10 cellular contexts compared by ENCODE assay signal in the genomic region with DNA sequence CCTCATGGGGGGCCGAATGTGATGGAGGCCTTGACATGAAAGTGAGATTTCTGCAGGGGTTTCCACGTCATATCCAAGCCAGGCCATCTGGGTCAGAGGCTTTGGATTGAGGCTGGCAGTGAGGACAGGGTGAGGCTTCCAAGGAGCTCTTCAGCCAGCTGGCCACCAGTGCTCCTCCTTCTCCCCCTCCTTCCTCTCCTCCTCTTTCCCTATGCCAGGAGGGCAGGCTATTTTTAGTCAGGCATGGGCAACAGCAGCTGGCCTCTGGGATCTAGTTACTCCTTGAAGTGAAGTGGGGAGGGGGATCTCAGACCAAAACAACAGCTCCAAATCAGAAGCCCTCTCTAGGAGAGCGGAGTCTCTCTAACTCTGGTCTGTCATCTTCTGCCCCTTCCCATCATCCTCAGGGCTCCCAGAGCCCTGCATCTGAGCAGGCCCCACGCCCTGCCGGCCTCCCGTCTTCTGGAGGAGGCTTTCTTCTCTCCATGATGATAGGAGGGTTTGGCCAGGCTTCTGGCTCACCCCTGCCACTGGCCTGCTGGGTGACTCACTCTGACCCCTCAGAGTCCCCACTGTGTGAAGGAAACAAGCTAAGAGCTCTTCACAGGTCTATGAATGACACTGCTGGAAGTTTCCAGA. TPM values are rescaled to one million over a fixed set of nuclear protein-coding genes. Genes with fewer than 3 reads are reported as not detected.
DNase-seq lines count a peak whose midpoint lies in the region; ATAC-seq and TF ChIP-seq lines count a peak whose summit lies in the region.
"Had no signal": no experiment of that assay in that cellular context is flagged by ENCODE, and none has a peak within 500 bp of the region (broad histone marks: within the 10 kb centered on the region; RNA-seq: fewer than 3 reads in every experiment).

No MANE protein-coding gene starts in this region.

- H4K20me1 ChIP-seq in neural progenitor cell (ENCODE audit: low read depth): no peaks in the 10 kb centered on the region
- no peaks in the 10 kb centered on the region for H4K20me1 ChIP-seq in Karpas-422 (ENCODE audit: insufficient read depth, low read depth, low read length)

- intact Hi-C loops in esophagus muscularis mucosa (cut with DNase I): no loop called here

- TF ChIP-seq CTCF in esophagus muscularis mucosa (IDR thresholded peaks at IDR 0.05): no peak
- TF ChIP-seq CTCF in neural progenitor cell (IDR thresholded peaks at IDR 0.05): no peak

- ATAC-seq in GM19463 (IDR thresholded peaks at IDR 0.05; ENCODE audit: unreplicated experiment): no peak

- H3K9ac ChIP-seq in neural progenitor cell: no peak overlapping the region
- H3K9ac ChIP-seq in Karpas-422 (ENCODE audit: low read length): no peak overlapping the region

- H3K27me3 ChIP-seq in ACC112 (ENCODE audit: insufficient read depth, low read length) (peaks cover 6% of the 10 kb centered on the region; the same call in 1 of the 2 replicates), esophagus muscularis mucosa (peaks cover 0 to 26% (median 0%) of the 10 kb centered on the region in 4 donors), neural progenitor cell (peaks cover 28% of the 10 kb centered on the region), Karpas-422 (ENCODE audit: low read length) (no peaks in the 10 kb centered on the region)

- H3K27ac Mint-ChIP-seq in neural progenitor cell: peak overlapping the region; percentile 50
- H3K27ac Mint-ChIP-seq: B cell had no signal

- H3K4me3 ChIP-seq in ACC112 (ENCODE audit: low read depth, low read length) (no peak overlapping the region), esophagus muscularis mucosa (no peak overlapping the region), neural progenitor cell (no peak overlapping the region), Karpas-422 (ENCODE audit: low read length) (no peak overlapping the region)

- no peaks in the 10 kb centered on the region for H3K9me2 ChIP-seq in Karpas-422 (replicated peaks; ENCODE audit: insufficient read depth, low read length)

- no peaks in the 10 kb centered on the region for H3F3A ChIP-seq in neural progenitor cell (ENCODE audit: low read depth)

- H3K9me3 ChIP-seq in esophagus muscularis mucosa: no peaks in the 10 kb centered on the region
- H3K9me3 ChIP-seq in neural progenitor cell (ENCODE audit: low read depth): no peaks in the 10 kb centered on the region
- H3K9me3 ChIP-seq in Karpas-422 (ENCODE audit: low read length): no peaks in the 10 kb centered on the region

- DNase-seq in NCI-H524 treated with DMSO at 0.1 percent for 48 hours (lab: John Stamatoyannopoulos, UW) (peak; percentile 97), esophagus muscularis mucosa (ENCODE audit: extremely low spot score) (no peak), neural progenitor cell (ENCODE audit: low spot score) (no peak), Karpas-422 (no peak)
- no peak for DNase-seq in central memory CD4-positive, alpha-beta T cell
- no peak for DNase-seq in activated CD4-positive, CD25-positive, alpha-beta regulatory T cell (lab: John Stamatoyannopoulos, UW)
- DNase-seq: hippocampal formation had no signal

- H3K4me2 ChIP-seq in neural progenitor cell (no peak overlapping the region), Karpas-422 (ENCODE audit: low read depth, low read length, poor library complexity, severe bottlenecking) (no peak overlapping the region)

- 27% methylated on average over 6 of the region's 6 CpGs for WGBS in esophagus muscularis mucosa

- no peaks in the 10 kb centered on the region for H3K9me3 Mint-ChIP-seq in neural progenitor cell

- peaks cover 11% of the 10 kb centered on the region for H3K4me1 ChIP-seq in ACC112 (ENCODE audit: control insufficient read depth, insufficient read depth, low read length, unreplicated experiment)
- H3K4me1 ChIP-seq in esophagus muscularis mucosa: peaks cover 26 to 63% (median 43%) of the 10 kb centered on the region in 4 donors
- H3K4me1 ChIP-seq in neural progenitor cell: peaks cover 5% of the 10 kb centered on the region
- no peaks in the 10 kb centered on the region for H3K4me1 ChIP-seq in Karpas-422 (ENCODE audit: low read length)

- no peak for TF ChIP-seq POLR2A in esophagus muscularis mucosa (IDR thresholded peaks at IDR 0.05; ENCODE audit: low read depth)

- H3K36me3 Mint-ChIP-seq in neural progenitor cell: no peaks in the 10 kb centered on the region

- H3K79me2 ChIP-seq in ACC112 (ENCODE audit: control insufficient read depth, insufficient read depth, low read length, unreplicated experiment) (no peaks in the 10 kb centered on the region), neural progenitor cell (ENCODE audit: low read depth) (no peaks in the 10 kb centered on the region), Karpas-422 (ENCODE audit: low read length) (no peaks in the 10 kb centered on the region)

- no peak for TF ChIP-seq EP300 in esophagus muscularis mucosa (IDR thresholded peaks at IDR 0.05)

- peak overlapping the region; percentile 75 for H2AFZ ChIP-seq in ACC112 (ENCODE audit: low read length, unreplicated experiment)
- H2AFZ ChIP-seq in neural progenitor cell (replicated peaks): no peak overlapping the region
- H2AFZ ChIP-seq in Karpas-422 (ENCODE audit: low read length): no peak overlapping the region

- H3K36me3 ChIP-seq in ACC112 (ENCODE audit: insufficient read depth, low read length): no peaks in the 10 kb centered on the region
- no peaks in the 10 kb centered on the region for H3K36me3 ChIP-seq in esophagus muscularis mucosa
- no peaks in the 10 kb centered on the region for H3K36me3 ChIP-seq in neural progenitor cell
- no peaks in the 10 kb centered on the region for H3K36me3 ChIP-seq in Karpas-422 (ENCODE audit: insufficient read depth, low read length)

- H3K27ac ChIP-seq in ACC112 (ENCODE audit: low read depth, low read length): no peak overlapping the region
- peak overlapping the region; percentile 58 to 74 (median 68) for H3K27ac ChIP-seq in esophagus muscularis mucosa (replicated peaks in 1 of 4)
- no peak overlapping the region for H3K27ac ChIP-seq in neural progenitor cell
- H3K27ac ChIP-seq in Karpas-422 (ENCODE audit: low read length): no peak overlapping the region

- H3K4me3 Mint-ChIP-seq in neural progenitor cell: no peak overlapping the region
- H3K4me3 Mint-ChIP-seq: B cell had no signal

- peaks cover 15% of the 10 kb centered on the region for H3K27me3 Mint-ChIP-seq in neural progenitor cell (ENCODE audit: insufficient read depth, low read depth)

- H3K4me1 Mint-ChIP-seq in neural progenitor cell: peaks cover 22% of the 10 kb centered on the region

RNA-seq across cellular contexts. Expression of a gene that starts 0.6 kb away (rescaled TPM):
- 1 to 10 TPM in 3 of 4 donors, under 1 TPM in 1; 0.46 to 3.1 (median 1.8) TPM for total RNA-seq in esophagus muscularis mucosa
- total RNA-seq in neural progenitor cell (ENCODE audit: low replicate concordance): 0.81 TPM in 1 of 2 replicates, not detected in the other
- not detected in 2 replicates for total RNA-seq in Karpas-422 (2014; rRNA removed; shearing (Covaris generic); ENCODE audit: low replicate concordance)
- total RNA-seq: B cell had no signal

RNA-seq across cellular contexts. Expression of a gene that starts 7.1 kb away (rescaled TPM):
- total RNA-seq in esophagus muscularis mucosa (10 to 100 TPM; 54.0 to 78.5 (median 63.5) TPM), neural progenitor cell (ENCODE audit: low replicate concordance) (12.2 and 18.9 TPM in 2 replicates)
- not detected in 2 replicates for total RNA-seq in Karpas-422 (2014; rRNA removed; shearing (Covaris generic); ENCODE audit: low replicate concordance)

RNA-seq across cellular contexts. Expression of a gene that starts 14.1 kb away (rescaled TPM):
- total RNA-seq in esophagus muscularis mucosa (1 to 10 TPM in 1 of 4 donors, under 1 TPM in 2, not detected in 1; 0.83 to 2.7 (median 0.91) TPM), neural progenitor cell (ENCODE audit: low replicate concordance) (325 and 442 TPM in 2 replicates)
- 124 and 141 TPM in 2 replicates for total RNA-seq in Karpas-422 (2014; rRNA removed; shearing (Covaris generic); ENCODE audit: low replicate concordance)

RNA-seq across cellular contexts. Expression of a gene that starts 30.7 kb away (rescaled TPM):
- total RNA-seq in esophagus muscularis mucosa (10 to 100 TPM; 30.0 to 41.9 (median 33.7) TPM), neural progenitor cell (ENCODE audit: low replicate concordance) (13.4 and 26.1 TPM in 2 replicates)
- total RNA-seq in Karpas-422 (2014; rRNA removed; shearing (Covaris generic); ENCODE audit: low replicate concordance): 93.7 and 96.4 TPM in 2 replicates

RNA-seq across cellular contexts. Expression of a gene that starts 30.9 kb away (rescaled TPM):
- total RNA-seq in esophagus muscularis mucosa: 1 to 10 TPM; 2.1 to 5.4 (median 4.0) TPM
- total RNA-seq in neural progenitor cell (ENCODE audit: low replicate concordance): 3.7 and 5.4 TPM in 2 replicates
- 8.9 and 9.9 TPM in 2 replicates for total RNA-seq in Karpas-422 (2014; rRNA removed; shearing (Covaris generic); ENCODE audit: low replicate concordance)

Comparison
In these comparisons a context has a peak if more than half of its experiments do, and no peak if none do; other contexts are left out.
1. H3K27ac ChIP-seq: peak in esophagus muscularis mucosa (4 of 4); none in ACC112 (single experiment), neural progenitor cell (single experiment) and Karpas-422 (single experiment).
2. RNA of a gene that starts 7.1 kb away (total RNA-seq): 54.0 to 78.5 TPM in esophagus muscularis mucosa and 12.2 to 18.9 TPM in neural progenitor cell; not detected in Karpas-422; every median in the first group is over 10 times any median in the second.
3. RNA of a gene that starts 14.1 kb away (total RNA-seq): 325 to 442 TPM in neural progenitor cell and 124 to 141 TPM in Karpas-422; 0.83 to 2.7 TPM in esophagus muscularis mucosa; every median in the first group is over 10 times any median in the second.